Comparison of ENCODE assay signal across 17 cellular contexts in the genomic region with DNA sequence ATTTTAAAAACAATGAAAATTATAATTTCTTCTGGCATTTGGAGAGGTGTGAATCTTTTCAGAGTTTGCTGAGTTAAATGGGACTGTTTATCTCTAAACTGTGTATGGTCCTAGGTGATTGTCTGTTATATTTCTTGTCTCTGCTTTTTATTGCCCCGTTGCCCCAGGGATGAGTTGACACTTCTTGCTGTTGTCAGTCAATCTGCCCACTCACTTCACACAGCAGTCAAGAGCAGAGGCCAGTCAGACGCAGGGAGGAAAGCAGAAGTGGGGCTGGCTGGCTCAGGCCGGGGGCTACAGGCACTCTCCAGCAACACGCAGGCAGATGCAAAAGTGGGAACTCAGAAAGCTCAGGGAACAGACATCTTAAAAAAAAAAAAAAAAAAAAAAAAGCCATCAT.
DNase-seq lines count a peak whose midpoint lies in the region; ATAC-seq, FAIRE-seq and TF ChIP-seq lines count a peak whose summit lies in the region.
"Had no signal": no experiment of that assay in that cellular context is flagged by ENCODE, and none has a peak within 500 bp of the region (broad histone marks: within the 10 kb centered on the region; RNA-seq: fewer than 3 reads in every experiment).

No MANE protein-coding gene starts in this region.

- 0% methylated on average over 4 of the region's 4 CpGs for WGBS in K562 (ENCODE audit: insufficient coverage, low coverage, missing lambda C conversion rate)
- whole genome bisulfite sequencing in psoas muscle, 3 donors, result 36 to 74% (median 50%) methylated on average over 4 of the region's 4 CpGs

- BruUV-seq in K562 (replicated peaks; lab: Mats Ljungman, UMichigan), result no TSS peak

- no peak overlapping the region for H3K27ac ChIP-seq in K562 (ENCODE audit: extremely low read depth, low read depth, low read length)
- H3K27ac ChIP-seq in psoas muscle, result no peak overlapping the region
- H3K27ac ChIP-seq: tibial nerve had no signal

- intact Hi-C loops in K562 (cut with micrococcal nuclease) (no loop called here), psoas muscle (cut with DNase I) (no loop called here)
- intact Hi-C loops in activated T-helper 2 cell treated with anti-CD3 and anti-CD28 coated beads, Interferon-gamma antibody, Interleukin-2, Interleukin-4, amounts not matched to agents 10 μg/mL and 5 μg/mL and 100 μg/mL, durations not matched to agents 14 hours and 24 hours and 36 hours (cut with micrococcal nuclease), result no loop called here

- H3K4me3 ChIP-seq in K562 (no peak overlapping the region), psoas muscle (no peak overlapping the region)
- H3K4me3 ChIP-seq: MG63, tibial nerve had no signal

- TF ChIP-seq CTCF in GM10248 (IDR thresholded peaks at IDR 0.05; ENCODE audit: control extremely low read depth, extremely low read depth, low read depth, missing control alignments), result no peak
- no peak for TF ChIP-seq CTCF in K562 (IDR thresholded peaks at IDR 0.05 in 2 of 3, conservative IDR thresholded peaks at IDR 0.05 in 1 of 3; ENCODE audit: insufficient read depth in 2 of 3, low read depth in 1 of 3, low read length in 3 of 3)
- TF ChIP-seq CTCF in psoas muscle (IDR thresholded peaks at IDR 0.05), result no peak

- H3K27me3 ChIP-seq in K562 (ENCODE audit: control insufficient read depth in 2 of 2, insufficient read depth in 2 of 2, low read length in 2 of 2) (peaks cover 0 to 21% of the 10 kb centered on the region in 2 experiments; a peak in 2 of 5 replicates), psoas muscle (ENCODE audit: insufficient read depth in 3 of 3, low read length in 2 of 3) (no peaks in the 10 kb centered on the region)
- H3K27me3 ChIP-seq: MG63, tibial nerve had no signal

- H3K27me3 Mint-ChIP-seq in activated T-helper 2 cell treated with anti-CD3 and anti-CD28 coated beads, Interferon-gamma antibody, Interleukin-2, Interleukin-4, amounts not matched to agents 10 μg/mL and 5 μg/mL and 100 μg/mL, durations not matched to agents 14 hours and 24 hours and 36 hours (ENCODE audit: low read depth), result peaks cover 13% of the 10 kb centered on the region

- H3K36me3 ChIP-seq in K562 (ENCODE audit: control insufficient read depth, insufficient read depth, low read length), result no peaks in the 10 kb centered on the region
- H3K36me3 ChIP-seq in psoas muscle (ENCODE audit: insufficient read depth in 1 of 2, low read depth in 1 of 2), result no peaks in the 10 kb centered on the region
- H3K36me3 ChIP-seq: MG63, tibial nerve had no signal

- H3K9me3 Mint-ChIP-seq in activated T-helper 2 cell treated with anti-CD3 and anti-CD28 coated beads, Interferon-gamma antibody, Interleukin-2, Interleukin-4, amounts not matched to agents 10 μg/mL and 5 μg/mL and 100 μg/mL, durations not matched to agents 14 hours and 24 hours and 36 hours, result no peaks in the 10 kb centered on the region
- H3K9me3 Mint-ChIP-seq: activated T-helper 1 cell treated with anti-CD3 and anti-CD28 coated beads, Interleukin-12 subunit alpha, Interleukin-12 subunit beta, Interleukin-2, Interleukin-4 antibody, amounts not matched to agents 30 ng/mL and 10 ng/mL and 1 ng/mL, durations not matched to agents 14 hours and 24 hours and 36 hours had no signal

- peak; percentile 16 for DNase-seq in GM10248 (ENCODE audit: extremely low spot score)
- peak; percentile 61 to 64 for DNase-seq in Kasumi-1 (lab: John Stamatoyannopoulos, UW)
- DNase-seq in K562 (ENCODE audit: extremely low read depth in 1 of 4, low spot score in 3 of 4), result peak; percentile 14 to 64 (median 28)
- no peak for DNase-seq in psoas muscle
- DNase-seq in DMS79 (lab: John Stamatoyannopoulos, UW), result no peak
- no peak for DNase-seq in activated T-helper 2 cell treated with anti-CD3 and anti-CD28 coated beads, Interferon-gamma antibody, Interleukin-2, Interleukin-4, amounts not matched to agents 10 μg/mL and 5 μg/mL and 100 μg/mL, durations not matched to agents 14 hours and 24 hours and 36 hours (ENCODE audit: low spot score)
- no peak for DNase-seq in AG08396 (ENCODE audit: low spot score)
- DNase-seq: activated CD8-positive, alpha-beta memory T cell treated with anti-CD3 and anti-CD28 coated beads for 24 hours; MG63; NCI-H2107; T-helper 1 cell had no signal

- H3K9me1 ChIP-seq in K562 (ENCODE audit: control insufficient read depth, insufficient read depth, low read length), result no peaks in the 10 kb centered on the region

- no peak for TF ChIP-seq RAD21 in K562 (CRISPR knock-in tag; conservative IDR thresholded peaks at IDR 0.05 in 1 of 2, IDR thresholded peaks at IDR 0.05 in 1 of 2)

- no peaks in the 10 kb centered on the region for H3K79me2 ChIP-seq in K562 (ENCODE audit: control insufficient read depth, insufficient read depth, low read length)

- no peaks in the 10 kb centered on the region for H3K36me3 Mint-ChIP-seq in activated T-helper 2 cell treated with anti-CD3 and anti-CD28 coated beads, Interferon-gamma antibody, Interleukin-2, Interleukin-4, amounts not matched to agents 10 μg/mL and 5 μg/mL and 100 μg/mL, durations not matched to agents 14 hours and 24 hours and 36 hours (ENCODE audit: low read depth)

- in situ Hi-C loops in K562 (cut with MboI), result no loop called here

- H2AFZ ChIP-seq in K562 (ENCODE audit: low read depth, low read length), result no peak overlapping the region

- no peaks in the 10 kb centered on the region for H3K4me1 Mint-ChIP-seq in activated T-helper 2 cell treated with anti-CD3 and anti-CD28 coated beads, Interferon-gamma antibody, Interleukin-2, Interleukin-4, amounts not matched to agents 10 μg/mL and 5 μg/mL and 100 μg/mL, durations not matched to agents 14 hours and 24 hours and 36 hours (ENCODE audit: low read depth)
- H3K4me1 Mint-ChIP-seq: B cell had no signal

- no peak overlapping the region for H3K27ac Mint-ChIP-seq in activated T-helper 2 cell treated with anti-CD3 and anti-CD28 coated beads, Interferon-gamma antibody, Interleukin-2, Interleukin-4, amounts not matched to agents 10 μg/mL and 5 μg/mL and 100 μg/mL, durations not matched to agents 14 hours and 24 hours and 36 hours
- H3K27ac Mint-ChIP-seq: activated T-helper 1 cell treated with anti-CD3 and anti-CD28 coated beads, Interleukin-12 subunit alpha, Interleukin-12 subunit beta, Interleukin-2, Interleukin-4 antibody, amounts not matched to agents 30 ng/mL and 10 ng/mL and 1 ng/mL, durations not matched to agents 14 hours and 24 hours and 36 hours; B cell had no signal

- H3K9me3 ChIP-seq in K562 (replicated peaks; ENCODE audit: control insufficient read depth, insufficient read depth, low read depth, low read length) (no peaks in the 10 kb centered on the region), psoas muscle (no peaks in the 10 kb centered on the region)
- H3K9me3 ChIP-seq: MG63, tibial nerve had no signal

- H3K9ac ChIP-seq in K562 (ENCODE audit: insufficient read depth in 1 of 2, low read depth in 2 of 2, low read length in 2 of 2), result no peak overlapping the region

- no peak for TF ChIP-seq POLR2A in K562 (conservative IDR thresholded peaks at IDR 0.05)

- no peak overlapping the region for H3K4me3 Mint-ChIP-seq in activated T-helper 2 cell treated with anti-CD3 and anti-CD28 coated beads, Interferon-gamma antibody, Interleukin-2, Interleukin-4, amounts not matched to agents 10 μg/mL and 5 μg/mL and 100 μg/mL, durations not matched to agents 14 hours and 24 hours and 36 hours (ENCODE audit: low read depth)
- H3K4me3 Mint-ChIP-seq: activated T-helper 1 cell treated with anti-CD3 and anti-CD28 coated beads, Interleukin-12 subunit alpha, Interleukin-12 subunit beta, Interleukin-2, Interleukin-4 antibody, amounts not matched to agents 30 ng/mL and 10 ng/mL and 1 ng/mL, durations not matched to agents 14 hours and 24 hours and 36 hours; B cell had no signal

- H3K4me2 ChIP-seq in K562 (ENCODE audit: insufficient read depth, low read length), result no peak overlapping the region

- peak; percentile 56 for FAIRE-seq in K562 (lab: Jason Lieb, UNC)
- FAIRE-seq: frontal cortex, RCC 7860 had no signal

- no peaks in the 10 kb centered on the region; the same call in 1 of the 2 replicates for H4K20me1 ChIP-seq in K562 (replicated peaks; ENCODE audit: control insufficient read depth, insufficient read depth, low read length)

- H3K4me1 ChIP-seq in K562 (replicated peaks in 1 of 2; ENCODE audit: control insufficient read depth in 2 of 2, insufficient read depth in 2 of 2, low read length in 2 of 2) (no peaks in the 10 kb centered on the region; a peak in 1 of 5 replicates), psoas muscle (peaks cover 5% of the 10 kb centered on the region)
- H3K4me1 ChIP-seq: tibial nerve had no signal

- POLR2A ChIA-PET in GM10248 (lab: Yijun Ruan, JAX) (no interaction called here), K562 (lab: Yijun Ruan, JAX) (no interaction called here)

- TF ChIP-seq EP300 in K562 (IDR thresholded peaks at IDR 0.05; ENCODE audit: low read length), result no peak

- peak; percentile 83 for ATAC-seq in K562
- peak; percentile 46 to 87 (median 70) for ATAC-seq in psoas muscle
- no peak for ATAC-seq in GM21737 (IDR thresholded peaks at IDR 0.05; ENCODE audit: unreplicated experiment)

- CTCF ChIA-PET in GM10248 (lab: Yijun Ruan, JAX) (interaction anchor here (1.1 kb wide), 1 partner anchor 12 kb away, joined by 3 read pairs; no protein-coding TSS in a partner anchor), K562 (lab: Yijun Ruan, JAX; ENCODE audit: low intra/inter-chr PET ratio) (no interaction called here)

TF ChIP-seq in K562, 482 proteins besides CTCF, POLR2A, EP300 and RAD21 (continues in another document):
- TF ChIP-seq SMARCA4 (IDR thresholded peaks at IDR 0.05) (0 out of 2 replicates have a peak, but pooled peaks have one; percentile 36), MAFG (tag; conservative IDR thresholded peaks at IDR 0.05) (peak; percentile 93), ZSCAN32 (CRISPR knock-in tag; IDR thresholded peaks at IDR 0.05) (no peak), FOXJ2 (tag; IDR thresholded peaks at IDR 0.05) (no peak), TCF3 (CRISPR knock-in tag; IDR thresholded peaks at IDR 0.05) (peak; percentile 30; the same call in 1 of the 2 replicates), BHLHE40 (IDR thresholded peaks at IDR 0.05; ENCODE audit: low read length) (no peak), C11orf30 (IDR thresholded peaks at IDR 0.05; ENCODE audit: low read depth) (peak; percentile 84), ZNF282 (CRISPR knock-in tag; IDR thresholded peaks at IDR 0.05) (no peak), ZNF263 (CRISPR knock-in tag; IDR thresholded peaks at IDR 0.05; ENCODE audit: borderline replicate concordance) (no peak), SPI1 (IDR thresholded peaks at IDR 0.05; ENCODE audit: borderline replicate concordance, low read depth, low read length) (peak; percentile 92), KAT2B (IDR thresholded peaks at IDR 0.05; ENCODE audit: low read depth, low read length) (no peak), CBFA2T3 (IDR thresholded peaks at IDR 0.05) (peak; percentile 63), MCM3 (IDR thresholded peaks at IDR 0.05) (no peak), HNRNPUL1 (IDR thresholded peaks at IDR 0.05; ENCODE audit: low read length) (no peak), TEAD4 (IDR thresholded peaks at IDR 0.05; ENCODE audit: low read length) (no peak), TEAD4 (CRISPR knock-in tag; IDR thresholded peaks at IDR 0.05; ENCODE audit: borderline replicate concordance) (no peak)

Comparison
In these comparisons a context has a peak if more than half of its experiments do, and no peak if none do; other contexts are left out.
1. DNase-seq: peak in GM10248 (single experiment), Kasumi-1 (2 of 2) and K562 (4 of 4); none in psoas muscle (0 of 2), DMS79 (single experiment), activated T-helper 2 cell treated with anti-CD3 and anti-CD28 coated beads, Interferon-gamma antibody, Interleukin-2, Interleukin-4, amounts not matched to agents 10 μg/mL and 5 μg/mL and 100 μg/mL, durations not matched to agents 14 hours and 24 hours and 36 hours (single experiment) and AG08396 (single experiment).